ENCODE assay signal across 11 cellular contexts in the genomic region with DNA sequence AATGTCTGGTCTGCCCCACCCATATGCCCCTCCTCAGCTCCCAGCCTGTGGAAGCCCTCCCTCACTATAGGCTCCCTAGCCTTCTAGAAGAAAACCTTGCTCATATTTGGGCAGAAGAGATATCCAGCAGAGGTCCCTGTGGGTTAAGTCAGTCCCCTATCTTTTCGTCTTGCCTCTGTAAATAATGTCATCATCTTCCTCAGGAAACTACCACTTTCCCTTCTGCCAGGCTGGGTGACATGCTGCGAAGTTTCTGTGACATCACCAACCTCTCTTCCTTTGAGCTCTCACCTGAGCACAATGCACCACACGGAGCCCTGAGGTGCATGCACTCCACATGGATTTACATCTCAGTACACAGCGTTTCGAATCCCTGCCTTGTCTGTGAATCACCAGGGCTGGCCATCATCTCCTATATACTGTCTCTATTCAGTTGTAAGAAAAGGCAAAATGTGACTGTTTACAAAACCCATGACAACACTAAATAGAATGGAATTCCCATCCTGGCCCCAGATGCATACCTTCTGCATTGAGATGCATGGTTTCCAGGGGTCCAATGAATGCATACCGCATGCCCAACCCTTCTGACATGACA.
DNase-seq lines count a peak whose midpoint lies in the region; ATAC-seq, FAIRE-seq and TF ChIP-seq lines count a peak whose summit lies in the region.
"Had no signal": no experiment of that assay in that cellular context is flagged by ENCODE, and none has a peak within 500 bp of the region (broad histone marks: within the 10 kb centered on the region; RNA-seq: fewer than 3 reads in every experiment).

No MANE protein-coding gene starts in this region.

- H3K36me3 ChIP-seq in H1 (ENCODE audit: control insufficient read depth in 2 of 4, insufficient read depth in 4 of 4, low read length in 3 of 4), result no peaks in the 10 kb centered on the region

- H3K79me1 ChIP-seq in H1 (ENCODE audit: low read depth, low read length), result no peaks in the 10 kb centered on the region

- CTCF ChIA-PET in T-cell (lab: Charles Lee) (interaction anchor here in 1 of 2 donors (0.6 kb wide), 1 partner anchor 1051 kb away, joined by 9 read pairs; no protein-coding TSS in a partner anchor), H1 (lab: Charles Lee; ENCODE audit: partially characterized antibody) (interaction anchor here (1.2 kb wide), 1 partner anchor 76 kb away, joined by 3 read pairs; no protein-coding TSS in a partner anchor)

- 7% methylated on average over 6 of the region's 6 CpGs; no CpG with 5 or more reads in 1 of the 2 experiments for WGBS in H1 (ENCODE audit: extremely low coverage in 1 of 2, insufficient coverage in 1 of 2, insufficient read length in 1 of 2, insufficient replicate concordance in 2 of 2, low coverage in 1 of 2, low lambda C conversion rate in 2 of 2, missing lambda C conversion rate in 1 of 2), 2 experiments

- TF ChIP-seq CTCF in H1 (IDR thresholded peaks at IDR 0.05; ENCODE audit: control extremely low read depth in 1 of 3, insufficient read depth in 1 of 3, low read depth in 1 of 3, low read length in 3 of 3), result no peak

- no peaks in the 10 kb centered on the region for H3K79me2 ChIP-seq in H1 (ENCODE audit: control insufficient read depth in 1 of 2, insufficient read depth in 2 of 2, low read length in 2 of 2)

- no peaks in the 10 kb centered on the region for H3K27me3 Mint-ChIP-seq in activated T-cell treated with anti-CD3 and anti-CD28 coated beads, Interleukin-2, amount 50 U/mL, for 24 hours
- no peaks in the 10 kb centered on the region for H3K27me3 Mint-ChIP-seq in T-cell

- no peak overlapping the region for H3K14ac ChIP-seq in H1 (ENCODE audit: insufficient read length)

- H3K18ac ChIP-seq in H1 (ENCODE audit: extremely low read depth, low read length), result no peak overlapping the region; the same call in 1 of the 2 replicates

- H4K20me1 ChIP-seq in H1 (replicated peaks in 1 of 2; ENCODE audit: control insufficient read depth in 1 of 2, insufficient read depth in 2 of 2, low read length in 2 of 2), result no peaks in the 10 kb centered on the region

- H3K23ac ChIP-seq in H1 (ENCODE audit: insufficient read length), result no peak overlapping the region

- peak in 1 of 4 experiments; percentile 54 for ATAC-seq in T-cell (replicated peaks in 1 of 4)
- ATAC-seq in GM21360 (IDR thresholded peaks at IDR 0.05; ENCODE audit: unreplicated experiment), result no peak
- ATAC-seq: right cardiac atrium had no signal

- H3K4me1 ChIP-seq in H1 (replicated peaks in 1 of 4; ENCODE audit: control insufficient read depth in 3 of 4, insufficient read depth in 4 of 4, low read length in 3 of 4), result peaks cover 4 to 18% (median 10%) of the 10 kb centered on the region in 4 experiments

- no peak overlapping the region for H2BK120ac ChIP-seq in H1 (replicated peaks; ENCODE audit: low read depth, low read length)

- no peak for TF ChIP-seq POLR2A in H1 (IDR thresholded peaks at IDR 0.05; ENCODE audit: control extremely low read depth in 1 of 2, low read depth in 2 of 2, low read length in 2 of 2)

- no peak overlapping the region for H4K5ac ChIP-seq in H1 (ENCODE audit: insufficient read length, low read depth, low read length)

- no peak overlapping the region for H2BK20ac ChIP-seq in H1 (ENCODE audit: low read length)

- H4K91ac ChIP-seq in H1 (replicated peaks; ENCODE audit: insufficient read length, low read length), result no peak overlapping the region

- peak overlapping the region; percentile 37 for H3K27ac Mint-ChIP-seq in activated T-cell treated with anti-CD3 and anti-CD28 coated beads, Interleukin-2, amount 50 U/mL, for 24 hours
- peak overlapping the region; percentile 50 to 68 for H3K27ac Mint-ChIP-seq in T-cell

- H3K4ac ChIP-seq in H1 (replicated peaks; ENCODE audit: insufficient read length, low read depth, low read length), result no peak overlapping the region

- TF ChIP-seq RAD21 in H1 (IDR thresholded peaks at IDR 0.05 in 1 of 2, conservative IDR thresholded peaks at IDR 0.05 in 1 of 2; ENCODE audit: low read depth in 2 of 2, low read length in 2 of 2), result no peak

- no peak overlapping the region for H2BK15ac ChIP-seq in H1 (ENCODE audit: low read length)

- POLR2A ChIA-PET in T-cell (lab: Charles Lee), result interaction anchor here in 1 of 2 donors (0.6 kb wide), 1 partner anchor 43 kb away, joined by 4 read pairs; no protein-coding TSS in a partner anchor
- POLR2A ChIA-PET in H1 (lab: Charles Lee; ENCODE audit: partially characterized antibody), result no interaction called here

- H3K36me3 Mint-ChIP-seq in activated T-cell treated with anti-CD3 and anti-CD28 coated beads, Interleukin-2, amount 50 U/mL, for 24 hours (ENCODE audit: low read depth), result peaks cover 4% of the 10 kb centered on the region
- peaks cover 2% of the 10 kb centered on the region for H3K36me3 Mint-ChIP-seq in T-cell

- FAIRE-seq in H1 (lab: Jason Lieb, UNC), result peak; percentile 91

- peaks cover 0 to 18% (median 12%) of the 10 kb centered on the region in 4 experiments; a peak in 6 of 7 replicates for H3K27me3 ChIP-seq in H1 (replicated peaks in 1 of 4; ENCODE audit: control insufficient read depth in 3 of 4, extremely low read depth in 1 of 4, insufficient read depth in 3 of 4, low read length in 3 of 4)

- H3K4me3 ChIP-seq in H1 (ENCODE audit: extremely low read depth in 1 of 4, insufficient read depth in 2 of 4, low read depth in 3 of 4, low read length in 4 of 4), result peak overlapping the region in 2 of 4 experiments; percentile 15 to 19; a peak in 2 of 8 replicates

- H3K9me3 Mint-ChIP-seq in activated T-cell treated with anti-CD3 and anti-CD28 coated beads, Interleukin-2, amount 50 U/mL, for 24 hours, result no peaks in the 10 kb centered on the region
- no peaks in the 10 kb centered on the region for H3K9me3 Mint-ChIP-seq in T-cell

- no peak overlapping the region for H2AK5ac ChIP-seq in H1 (ENCODE audit: low read depth, low read length)

- H3K27ac ChIP-seq in H1 (ENCODE audit: low read depth, low read length), result 0 out of 2 replicates have a peak overlapping the region, but pooled peaks have one; percentile 11

- TF ChIP-seq EP300 in H1 (IDR thresholded peaks at IDR 0.05; ENCODE audit: borderline replicate concordance in 1 of 2, low read depth in 2 of 2, low read length in 2 of 2), result no peak

- peaks cover 0 to 9% of the 10 kb centered on the region in 2 experiments; a peak in 1 of 4 replicates for H3K9me3 ChIP-seq in H1 (ENCODE audit: insufficient read depth in 2 of 2, low read depth in 1 of 2, low read length in 1 of 2)

- no peak overlapping the region for H3K4me3 Mint-ChIP-seq in activated T-cell treated with anti-CD3 and anti-CD28 coated beads, Interleukin-2, amount 50 U/mL, for 24 hours
- peak overlapping the region in 1 of 3 donors; percentile 33 for H3K4me3 Mint-ChIP-seq in T-cell

- H3K4me1 Mint-ChIP-seq in activated T-cell treated with anti-CD3 and anti-CD28 coated beads, Interleukin-2, amount 50 U/mL, for 24 hours (ENCODE audit: low read depth), result peaks cover 23% of the 10 kb centered on the region
- peaks cover 24 to 30% (median 26%) of the 10 kb centered on the region in 3 donors for H3K4me1 Mint-ChIP-seq in T-cell

- peak overlapping the region; percentile 43 to 55 for H3K4me2 ChIP-seq in H1 (ENCODE audit: insufficient read depth in 1 of 2, low read depth in 2 of 2, low read length in 2 of 2)

- H4K8ac ChIP-seq in H1 (ENCODE audit: extremely low read depth, insufficient read depth, low read length), result no peak overlapping the region

- 0 out of 2 replicates have a peak overlapping the region, but pooled peaks have one; percentile 22 for H2BK5ac ChIP-seq in H1 (ENCODE audit: low read depth, low read length)

- H3K56ac ChIP-seq in H1 (replicated peaks; ENCODE audit: insufficient read length, low read depth, low read length), result no peak overlapping the region

- H2BK12ac ChIP-seq in H1 (ENCODE audit: low read depth, low read length), result peak overlapping the region; percentile 82; the same call in 1 of the 2 replicates

- H3K23me2 ChIP-seq in H1 (ENCODE audit: low read depth, low read length), result no peaks in the 10 kb centered on the region

- DNase-seq in activated T-cell treated with anti-CD3 and anti-CD28 coated beads, Interleukin-2, amount 50 U/mL, for 24 hours, result no peak
- DNase-seq in activated T-cell treated with anti-CD3 and anti-CD28 coated beads for 4 hours (no peak), T-cell (no peak), H1 (ENCODE audit: low read depth in 1 of 2, low spot score in 2 of 2) (peak in 1 of 2 experiments; percentile 71), SKM-1 treated with dmso at 0.1 percent for 144 hours (lab: John Stamatoyannopoulos, UW; ENCODE audit: unreplicated experiment) (no peak), HPDE6-E6E7 (ENCODE audit: extremely low spot score) (no peak)
- peak; percentile 7 for DNase-seq in stimulated activated CD4-positive, alpha-beta T cell treated with anti-CD3 and anti-CD28 coated beads, Interleukin-2, amount 100 ng/mL, for 4 hours (ENCODE audit: low read depth)
- DNase-seq: NCI-H1417 treated with DMSO at 0.1 percent for 48 hours, NCI-H526 treated with DMSO at 0.1 percent for 48 hours, right cardiac atrium had no signal

- no peak overlapping the region for H2AFZ ChIP-seq in H1 (ENCODE audit: low read length)

- no peak overlapping the region for H3K9ac ChIP-seq in H1 (replicated peaks in 1 of 4; ENCODE audit: extremely low read depth in 1 of 4, low read depth in 3 of 4, low read length in 3 of 4)

TF ChIP-seq in H1, 55 proteins besides CTCF, POLR2A, EP300 and RAD21 (continues in another document):
- TF ChIP-seq KDM4A (IDR thresholded peaks at IDR 0.05; ENCODE audit: low read depth, low read length, severe bottlenecking) (no peak), CEBPB (IDR thresholded peaks at IDR 0.05; ENCODE audit: low read depth, low read length) (no peak), BCL11A (IDR thresholded peaks at IDR 0.05; ENCODE audit: low read depth in 2 of 2, low read length in 2 of 2) (no peak), RBBP5 (IDR thresholded peaks at IDR 0.05; ENCODE audit: borderline replicate concordance, low read depth, low read length) (peak; percentile 52; the same call in 1 of the 2 replicates), MAFK (IDR thresholded peaks at IDR 0.05; ENCODE audit: low read depth, low read length) (no peak), POU5F1 (IDR thresholded peaks at IDR 0.05; ENCODE audit: low read depth, low read length) (no peak), SRF (IDR thresholded peaks at IDR 0.05; ENCODE audit: low read depth, low read length) (peak; percentile 34; the same call in 1 of the 2 replicates), ASH2L (IDR thresholded peaks at IDR 0.05; ENCODE audit: low read length) (peak; percentile 26), TAF1 (IDR thresholded peaks at IDR 0.05; ENCODE audit: low read depth, low read length) (no peak), SP2 (IDR thresholded peaks at IDR 0.05; ENCODE audit: low read length) (no peak)
- TF ChIP-seq, protein P1, sequence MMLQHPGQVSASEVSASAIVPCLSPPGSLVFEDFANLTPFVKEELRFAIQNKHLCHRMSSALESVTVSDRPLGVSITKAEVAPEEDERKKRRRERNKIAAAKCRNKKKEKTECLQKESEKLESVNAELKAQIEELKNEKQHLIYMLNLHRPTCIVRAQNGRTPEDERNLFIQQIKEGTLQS (IDR thresholded peaks at IDR 0.05; ENCODE audit: insufficient read depth, low read depth, low read length), result no peak
